In genomic region chr11:38751421-38751820, GRCh38 we compare ENCODE assay signal across 33 cellular contexts.
"Had no signal": no experiment of that assay in that cellular context is flagged by ENCODE, and none has a peak within 500 bp of the region (broad histone marks: within the 10 kb centered on the region; RNA-seq: fewer than 3 reads in every experiment).

No MANE protein-coding gene starts in this region.

- DNase-seq: activated CD4-positive, alpha-beta memory T cell treated with anti-CD3 and anti-CD28 coated beads for 36 hours; activated CD4-positive, alpha-beta T cell treated with anti-CD3 and anti-CD28 coated beads for 36 hours; activated CD4-positive, alpha-beta T cell treated with anti-CD3 and anti-CD28 coated beads, Interleukin-2, amount 10 ng/mL, durations not matched to agents 24 days and 14 days; activated CD4-positive, CD25-positive, alpha-beta regulatory T cell; activated CD4-positive, CD25-positive, alpha-beta regulatory T cell treated with anti-CD3 and anti-CD28 coated beads, Interleukin-2, amount 50 U/mL, for 72 hours; activated CD8-positive, alpha-beta memory T cell treated with anti-CD3 and anti-CD28 coated beads, Interleukin-2, amount 10 ng/mL, durations not matched to agents 7 days and 5 days; activated CD8-positive, alpha-beta memory T cell treated with anti-CD3 and anti-CD28 coated beads, Interleukin-2, amount 50 U/mL, for 4 hours; activated CD8-positive, alpha-beta T cell treated with anti-CD3 and anti-CD28 coated beads, Interleukin-2, amount 10 ng/mL, durations not matched to agents 7 days and 5 days; activated effector memory CD4-positive, alpha-beta T cell treated with anti-CD3 and anti-CD28 coated beads, Interleukin-2, amount 50 U/mL, for 16 hours; activated naive CD4-positive, alpha-beta T cell treated with anti-CD3 and anti-CD28 coated beads for 36 hours; activated naive CD8-positive, alpha-beta T cell treated with anti-CD3 and anti-CD28 coated beads for 36 hours; activated naive CD8-positive, alpha-beta T cell treated with anti-CD3 and anti-CD28 coated beads, Interleukin-2, amount 50 U/mL, for 24 hours; activated T-cell treated with anti-CD3 and anti-CD28 coated beads, Interleukin-2, amount 50 U/mL, for 1 hour; activated T-cell treated with anti-CD3 and anti-CD28 coated beads, Interleukin-2, amount 50 U/mL, for 48 hours; adrenal gland; amygdala; aorta; dorsolateral prefrontal cortex; effector memory CD4-positive, alpha-beta T cell; erythroblast; foreskin melanocyte; heart right ventricle; T-helper 2 cell had no signal

- ATAC-seq: activated CD4-positive, alpha-beta T cell treated with anti-CD3 and anti-CD28 coated beads for 36 hours; activated CD8-positive, alpha-beta memory T cell treated with anti-CD3 and anti-CD28 coated beads, Interleukin-2, amount 10 ng/mL, durations not matched to agents 7 days and 5 days; activated CD8-positive, alpha-beta T cell treated with anti-CD3 and anti-CD28 coated beads, Interleukin-2, amount 10 ng/mL, durations not matched to agents 7 days and 5 days; activated naive CD8-positive, alpha-beta T cell treated with anti-CD3 and anti-CD28 coated beads, Interleukin-2, amount 50 U/mL, for 24 hours; gastroesophageal sphincter; heart right ventricle had no signal

- H3K27ac ChIP-seq: adrenal gland, breast epithelium, coronary artery, dorsolateral prefrontal cortex, esophagus muscularis mucosa, gastroesophageal sphincter, heart right ventricle had no signal

- H3K9me3 ChIP-seq: adrenal gland, breast epithelium, esophagus muscularis mucosa, gastroesophageal sphincter had no signal

- H3K27me3 Mint-ChIP-seq: activated CD4-positive, alpha-beta memory T cell treated with anti-CD3 and anti-CD28 coated beads for 36 hours; activated CD4-positive, alpha-beta T cell treated with anti-CD3 and anti-CD28 coated beads for 36 hours; activated CD4-positive, alpha-beta T cell treated with anti-CD3 and anti-CD28 coated beads, Interleukin-2, amount 10 ng/mL, durations not matched to agents 24 days and 14 days; activated CD8-positive, alpha-beta memory T cell treated with anti-CD3 and anti-CD28 coated beads, Interleukin-2, amount 10 ng/mL, durations not matched to agents 7 days and 5 days; activated naive CD4-positive, alpha-beta T cell treated with anti-CD3 and anti-CD28 coated beads, Interleukin-2, amount 50 U/mL, for 24 hours; activated naive CD8-positive, alpha-beta T cell treated with anti-CD3 and anti-CD28 coated beads for 36 hours; activated naive CD8-positive, alpha-beta T cell treated with anti-CD3 and anti-CD28 coated beads, Interleukin-2, amount 50 U/mL, for 24 hours; brain; central memory CD8-positive, alpha-beta T cell; dendritic cell treated with granulocyte-macrophage colony-stimulating factor and Interleukin-4, amounts not matched to agents 40 ng/mL and 50 ng/mL, for 4 days had no signal

- H3K4me1 ChIP-seq: adrenal gland, breast epithelium, esophagus muscularis mucosa, gastroesophageal sphincter, heart right ventricle had no signal

- H3K4me3 ChIP-seq: adrenal gland, breast epithelium, coronary artery, dorsolateral prefrontal cortex, esophagus muscularis mucosa, gastroesophageal sphincter, heart right ventricle had no signal

- H3K27me3 ChIP-seq: adrenal gland, breast epithelium, dorsolateral prefrontal cortex, esophagus muscularis mucosa, gastroesophageal sphincter, heart right ventricle had no signal

- H3K4me3 Mint-ChIP-seq: activated CD4-positive, alpha-beta memory T cell treated with anti-CD3 and anti-CD28 coated beads for 36 hours; activated CD4-positive, alpha-beta T cell treated with anti-CD3 and anti-CD28 coated beads for 36 hours; activated CD4-positive, alpha-beta T cell treated with anti-CD3 and anti-CD28 coated beads, Interleukin-2, amount 10 ng/mL, durations not matched to agents 24 days and 14 days; activated CD8-positive, alpha-beta memory T cell treated with anti-CD3 and anti-CD28 coated beads, Interleukin-2, amount 10 ng/mL, durations not matched to agents 7 days and 5 days; activated CD8-positive, alpha-beta T cell treated with anti-CD3 and anti-CD28 coated beads, Interleukin-2, amount 10 ng/mL, durations not matched to agents 7 days and 5 days; activated naive CD4-positive, alpha-beta T cell treated with anti-CD3 and anti-CD28 coated beads for 36 hours; activated naive CD4-positive, alpha-beta T cell treated with anti-CD3 and anti-CD28 coated beads, Interleukin-2, amount 50 U/mL, for 24 hours; activated naive CD8-positive, alpha-beta T cell treated with anti-CD3 and anti-CD28 coated beads for 36 hours; activated naive CD8-positive, alpha-beta T cell treated with anti-CD3 and anti-CD28 coated beads, Interleukin-2, amount 50 U/mL, for 24 hours; activated T-helper 1 cell treated with anti-CD3 and anti-CD28 coated beads, Interleukin-12 subunit alpha, Interleukin-12 subunit beta, Interleukin-2, Interleukin-4 antibody, amounts not matched to agents 30 ng/mL and 10 ng/mL and 1 ng/mL, durations not matched to agents 14 hours and 24 hours and 36 hours; brain; central memory CD8-positive, alpha-beta T cell; dendritic cell treated with granulocyte-macrophage colony-stimulating factor and Interleukin-4, amounts not matched to agents 40 ng/mL and 50 ng/mL, for 4 days had no signal

- H3K36me3 ChIP-seq: adrenal gland, breast epithelium, esophagus muscularis mucosa, gastroesophageal sphincter, heart right ventricle had no signal

- H3K36me3 Mint-ChIP-seq: activated CD4-positive, alpha-beta memory T cell treated with anti-CD3 and anti-CD28 coated beads for 36 hours; activated CD8-positive, alpha-beta memory T cell treated with anti-CD3 and anti-CD28 coated beads, Interleukin-2, amount 10 ng/mL, durations not matched to agents 7 days and 5 days; activated naive CD4-positive, alpha-beta T cell treated with anti-CD3 and anti-CD28 coated beads, Interleukin-2, amount 50 U/mL, for 24 hours; activated naive CD8-positive, alpha-beta T cell treated with anti-CD3 and anti-CD28 coated beads for 36 hours; brain had no signal

- H3K9me3 Mint-ChIP-seq: activated naive CD4-positive, alpha-beta T cell treated with anti-CD3 and anti-CD28 coated beads, Interleukin-2, amount 50 U/mL, for 24 hours had no signal

- H3K27ac Mint-ChIP-seq: activated CD4-positive, alpha-beta memory T cell treated with anti-CD3 and anti-CD28 coated beads for 36 hours; activated CD4-positive, alpha-beta T cell treated with anti-CD3 and anti-CD28 coated beads for 36 hours; activated CD4-positive, alpha-beta T cell treated with anti-CD3 and anti-CD28 coated beads, Interleukin-2, amount 10 ng/mL, durations not matched to agents 24 days and 14 days; activated CD8-positive, alpha-beta memory T cell treated with anti-CD3 and anti-CD28 coated beads, Interleukin-2, amount 10 ng/mL, durations not matched to agents 7 days and 5 days; activated CD8-positive, alpha-beta T cell treated with anti-CD3 and anti-CD28 coated beads, Interleukin-2, amount 10 ng/mL, durations not matched to agents 7 days and 5 days; activated naive CD4-positive, alpha-beta T cell treated with anti-CD3 and anti-CD28 coated beads for 36 hours; activated naive CD4-positive, alpha-beta T cell treated with anti-CD3 and anti-CD28 coated beads, Interleukin-2, amount 50 U/mL, for 24 hours; activated naive CD8-positive, alpha-beta T cell treated with anti-CD3 and anti-CD28 coated beads for 36 hours; activated naive CD8-positive, alpha-beta T cell treated with anti-CD3 and anti-CD28 coated beads, Interleukin-2, amount 50 U/mL, for 24 hours; activated T-helper 1 cell treated with anti-CD3 and anti-CD28 coated beads, Interleukin-12 subunit alpha, Interleukin-12 subunit beta, Interleukin-2, Interleukin-4 antibody, amounts not matched to agents 30 ng/mL and 10 ng/mL and 1 ng/mL, durations not matched to agents 14 hours and 24 hours and 36 hours; activated T-helper 2 cell treated with anti-CD3 and anti-CD28 coated beads, Interferon-gamma antibody, Interleukin-2, Interleukin-4, amounts not matched to agents 10 μg/mL and 5 μg/mL and 100 μg/mL, durations not matched to agents 14 hours and 24 hours and 36 hours; brain; dendritic cell treated with granulocyte-macrophage colony-stimulating factor and Interleukin-4, amounts not matched to agents 40 ng/mL and 50 ng/mL, for 4 days had no signal

- H3K4me1 Mint-ChIP-seq: activated CD4-positive, alpha-beta T cell treated with anti-CD3 and anti-CD28 coated beads for 36 hours; activated CD4-positive, alpha-beta T cell treated with anti-CD3 and anti-CD28 coated beads, Interleukin-2, amount 10 ng/mL, durations not matched to agents 24 days and 14 days; activated CD8-positive, alpha-beta memory T cell treated with anti-CD3 and anti-CD28 coated beads, Interleukin-2, amount 10 ng/mL, durations not matched to agents 7 days and 5 days; activated naive CD4-positive, alpha-beta T cell treated with anti-CD3 and anti-CD28 coated beads, Interleukin-2, amount 50 U/mL, for 24 hours; activated naive CD8-positive, alpha-beta T cell treated with anti-CD3 and anti-CD28 coated beads for 36 hours; activated naive CD8-positive, alpha-beta T cell treated with anti-CD3 and anti-CD28 coated beads, Interleukin-2, amount 50 U/mL, for 24 hours; brain; central memory CD8-positive, alpha-beta T cell had no signal
